ENCODE assay signal across 27 cellular contexts in genomic region chr9:106039151-106039935, GRCh38.
"Had no signal": no experiment of that assay in that cellular context is flagged by ENCODE, and none has a peak within 500 bp of the region (broad histone marks: within the 10 kb centered on the region; RNA-seq: fewer than 3 reads in every experiment).

No MANE protein-coding gene starts in this region.

- ATAC-seq: foreskin keratinocyte; gastroesophageal sphincter; heart left ventricle; left colon; naive thymus-derived CD8-positive, alpha-beta T cell; psoas muscle; stimulated activated naive B cell treated with anti-CD40 and anti-IgM and Interleukin-4, amounts not matched to agents 10 μg/mL and 1 μg/mL and 100 μg/mL, for 72 hours; upper lobe of right lung had no signal

- H3K4me2 ChIP-seq: hepatocyte had no signal

- H3K36me3 ChIP-seq: esophagus muscularis mucosa, gastroesophageal sphincter, heart left ventricle, ovary, thoracic aorta, tibial nerve, upper lobe of right lung, uterus had no signal

- H3K27ac ChIP-seq: coronary artery, esophagus muscularis mucosa, foreskin keratinocyte, gastroesophageal sphincter, hepatocyte, ovary, psoas muscle, thoracic aorta, tibial nerve, upper lobe of right lung, uterus had no signal

- H3K4me1 ChIP-seq: foreskin keratinocyte, psoas muscle, tibial nerve, upper lobe of right lung, uterus had no signal

- H3K9me3 Mint-ChIP-seq: nephron progenitor cell; stimulated activated naive CD8-positive, alpha-beta T cell treated with anti-CD3 and anti-CD28 coated beads, Interleukin-15, Interleukin-2, amounts not matched to agents 100 ng/mL and 50 ng/mL, for 24 hours had no signal

- H2AFZ ChIP-seq: hepatocyte had no signal

- H3K9me3 ChIP-seq: esophagus muscularis mucosa, gastroesophageal sphincter, heart left ventricle, ovary, psoas muscle, thoracic aorta, tibial nerve, upper lobe of right lung, uterus had no signal

- H3K27me3 ChIP-seq: esophagus muscularis mucosa, foreskin keratinocyte, gastroesophageal sphincter, heart left ventricle, hepatocyte, ovary, tibial nerve, upper lobe of right lung, uterus had no signal

- H3K27ac Mint-ChIP-seq: naive thymus-derived CD8-positive, alpha-beta T cell; nephron progenitor cell; stimulated activated naive B cell treated with anti-CD40 and anti-IgM and Interleukin-4, amounts not matched to agents 10 μg/mL and 1 μg/mL and 100 μg/mL, for 72 hours; stimulated activated naive CD8-positive, alpha-beta T cell treated with anti-CD3 and anti-CD28 coated beads, Interleukin-15, Interleukin-2, amounts not matched to agents 100 ng/mL and 50 ng/mL, for 24 hours had no signal

- H3K36me3 Mint-ChIP-seq: naive thymus-derived CD8-positive, alpha-beta T cell had no signal

- H3K4me3 Mint-ChIP-seq: naive thymus-derived CD8-positive, alpha-beta T cell; nephron progenitor cell; stimulated activated naive B cell treated with anti-CD40 and anti-IgM and Interleukin-4, amounts not matched to agents 10 μg/mL and 1 μg/mL and 100 μg/mL, for 72 hours; stimulated activated naive CD8-positive, alpha-beta T cell treated with anti-CD3 and anti-CD28 coated beads, Interleukin-15, Interleukin-2, amounts not matched to agents 100 ng/mL and 50 ng/mL, for 24 hours had no signal

- DNase-seq: dermis blood vessel endothelial cell; effector memory CD4-positive, alpha-beta T cell; heart left ventricle; left colon; mesenchymal stem cell; midbrain; naive thymus-derived CD8-positive, alpha-beta T cell; nephron progenitor cell; nucleus accumbens; ovary; posterior cingulate gyrus; psoas muscle; right cardiac atrium; small intestine; stimulated activated CD4-positive, alpha-beta T cell treated with anti-CD3 and anti-CD28 coated beads, Interleukin-15, amount 100 ng/mL, for 24 hours; stimulated activated CD4-positive, alpha-beta T cell treated with anti-CD3 and anti-CD28 coated beads, Interleukin-2, amount 100 ng/mL, for 48 hours; stimulated activated naive B cell treated with anti-CD40 and anti-IgM and Interleukin-4, amounts not matched to agents 10 μg/mL and 1 μg/mL and 100 μg/mL, for 72 hours; upper lobe of right lung; uterus had no signal

- H3K27me3 Mint-ChIP-seq: naive thymus-derived CD8-positive, alpha-beta T cell; stimulated activated naive B cell treated with anti-CD40 and anti-IgM and Interleukin-4, amounts not matched to agents 10 μg/mL and 1 μg/mL and 100 μg/mL, for 72 hours; stimulated activated naive CD8-positive, alpha-beta T cell treated with anti-CD3 and anti-CD28 coated beads, Interleukin-15, Interleukin-2, amounts not matched to agents 100 ng/mL and 50 ng/mL, for 24 hours had no signal

- H3K4me3 ChIP-seq: coronary artery, esophagus muscularis mucosa, gastroesophageal sphincter, heart left ventricle, hepatocyte, ovary, psoas muscle, thoracic aorta, tibial nerve, upper lobe of right lung, uterus had no signal

- H3K79me2 ChIP-seq: hepatocyte had no signal

- H3K4me1 Mint-ChIP-seq: naive thymus-derived CD8-positive, alpha-beta T cell; stimulated activated naive B cell treated with anti-CD40 and anti-IgM and Interleukin-4, amounts not matched to agents 10 μg/mL and 1 μg/mL and 100 μg/mL, for 72 hours had no signal
